16 cellular contexts compared by ENCODE assay signal in genomic region chr2:96195410-96196071, GRCh38. TPM values are rescaled to one million over a fixed set of nuclear protein-coding genes. Genes with fewer than 3 reads are reported as not detected.
A peak's percentile ranks its signal among the peaks of the same experiment; 100 is the strongest.
DNase-seq lines count a peak whose midpoint lies in the region; ATAC-seq and TF ChIP-seq lines count a peak whose summit lies in the region.
"Had no signal": no experiment of that assay in that cellular context is flagged by ENCODE, and none has a peak within 500 bp of the region (broad histone marks: within the 10 kb centered on the region; RNA-seq: fewer than 3 reads in every experiment).

No MANE protein-coding gene starts in this region.

- no peaks in the 10 kb centered on the region for H3K27me3 ChIP-seq in naive thymus-derived CD4-positive, alpha-beta T cell (ENCODE audit: control insufficient read depth in 2 of 2, insufficient read depth in 2 of 2, low read length in 2 of 2)
- no peaks in the 10 kb centered on the region for H3K27me3 ChIP-seq in adrenal gland
- H3K27me3 ChIP-seq: sigmoid colon had no signal

- H3K9me3 Mint-ChIP-seq in central memory CD8-positive, alpha-beta T cell = no peaks in the 10 kb centered on the region
- no peaks in the 10 kb centered on the region for H3K9me3 Mint-ChIP-seq in naive thymus-derived CD4-positive, alpha-beta T cell
- H3K9me3 Mint-ChIP-seq: activated naive CD4-positive, alpha-beta T cell treated with anti-CD3 and anti-CD28 coated beads for 36 hours; dendritic cell treated with granulocyte-macrophage colony-stimulating factor and Interleukin-4, amounts not matched to agents 40 ng/mL and 50 ng/mL, for 4 days had no signal

- intact Hi-C loops in naive thymus-derived CD4-positive, alpha-beta T cell (cut with micrococcal nuclease) = no loop called here
- intact Hi-C loops in adrenal gland (cut with DNase I) = no loop called here

- peaks cover 10% of the 10 kb centered on the region for H3K4me1 ChIP-seq in HEK293 (ENCODE audit: control insufficient read depth, insufficient read depth, low read length)
- H3K4me1 ChIP-seq in naive thymus-derived CD4-positive, alpha-beta T cell (ENCODE audit: control insufficient read depth in 2 of 2, insufficient read depth in 2 of 2, low read length in 2 of 2) = peaks cover 0 to under 1% of the 10 kb centered on the region in 2 donors
- H3K4me1 ChIP-seq in adrenal gland (replicated peaks in 1 of 2) = peaks cover 11 to 26% of the 10 kb centered on the region in 2 donors

- peak overlapping the region; percentile 36 for H3K27ac Mint-ChIP-seq in central memory CD8-positive, alpha-beta T cell (ENCODE audit: low read depth)
- H3K27ac Mint-ChIP-seq in naive thymus-derived CD4-positive, alpha-beta T cell = peak overlapping the region in 7 of 9 donors; percentile 19 to 81 (median 43)
- H3K27ac Mint-ChIP-seq: activated naive CD4-positive, alpha-beta T cell treated with anti-CD3 and anti-CD28 coated beads for 36 hours; dendritic cell treated with granulocyte-macrophage colony-stimulating factor and Interleukin-4, amounts not matched to agents 40 ng/mL and 50 ng/mL, for 4 days had no signal

- H3K4me3 ChIP-seq in HEK293 (ENCODE audit: low read depth, low read length) = no peak overlapping the region
- no peak overlapping the region for H3K4me3 ChIP-seq in naive thymus-derived CD4-positive, alpha-beta T cell (ENCODE audit: low read length)
- H3K4me3 ChIP-seq in adrenal gland = no peak overlapping the region
- H3K4me3 ChIP-seq: sigmoid colon had no signal

- H3K27ac ChIP-seq in HEK293 (ENCODE audit: extremely low read depth, low read depth, low read length) (no peak overlapping the region), adrenal gland (no peak overlapping the region)
- no peak overlapping the region for H3K27ac ChIP-seq in naive thymus-derived CD4-positive, alpha-beta T cell (ENCODE audit: low read depth, low read length)
- H3K27ac ChIP-seq: sigmoid colon had no signal

- H3K27me3 Mint-ChIP-seq in central memory CD8-positive, alpha-beta T cell = no peaks in the 10 kb centered on the region
- no peaks in the 10 kb centered on the region for H3K27me3 Mint-ChIP-seq in naive thymus-derived CD4-positive, alpha-beta T cell
- H3K27me3 Mint-ChIP-seq: dendritic cell treated with granulocyte-macrophage colony-stimulating factor and Interleukin-4, amounts not matched to agents 40 ng/mL and 50 ng/mL, for 4 days had no signal

- TF ChIP-seq POLR2A in adrenal gland (IDR thresholded peaks at IDR 0.05) = no peak

- TF ChIP-seq CTCF in HEK293 (tag by site-specific recombination; IDR thresholded peaks at IDR 0.05) (no peak), adrenal gland (IDR thresholded peaks at IDR 0.05) (no peak)

- no peak for ATAC-seq in central memory CD8-positive, alpha-beta T cell (replicated peaks; ENCODE audit: extremely low read depth, poor library complexity, severe bottlenecking)
- no peak for ATAC-seq in naive thymus-derived CD4-positive, alpha-beta T cell

- H3K4me1 Mint-ChIP-seq in central memory CD8-positive, alpha-beta T cell = peaks cover 44% of the 10 kb centered on the region
- peaks cover 26 to 51% (median 39%) of the 10 kb centered on the region in 7 donors for H3K4me1 Mint-ChIP-seq in naive thymus-derived CD4-positive, alpha-beta T cell

- peaks cover 44% of the 10 kb centered on the region for H3K36me3 Mint-ChIP-seq in central memory CD8-positive, alpha-beta T cell (ENCODE audit: insufficient read depth)
- H3K36me3 Mint-ChIP-seq in naive thymus-derived CD4-positive, alpha-beta T cell = peaks cover 9 to 47% (median 24%) of the 10 kb centered on the region in 5 donors

- DNase-seq in AG20443 (ENCODE audit: low spot score) = peak; percentile 37
- DNase-seq in central memory CD8-positive, alpha-beta T cell (ENCODE audit: low spot score in 2 of 2) = no peak
- no peak for DNase-seq in naive thymus-derived CD4-positive, alpha-beta T cell
- no peak for DNase-seq in SW480 (ENCODE audit: low spot score)
- no peak for DNase-seq in DMS79 treated with DMSO at 0.1 percent for 48 hours (lab: John Stamatoyannopoulos, UW)
- no peak for DNase-seq in adrenal gland
- DNase-seq in HK-2 (ENCODE audit: unreplicated experiment) = no peak
- DNase-seq: activated CD4-positive, alpha-beta T cell treated with anti-CD3 and anti-CD28 coated beads, Interleukin-2, amount 50 U/mL, for 1 hour; activated naive CD4-positive, alpha-beta T cell treated with anti-CD3 and anti-CD28 coated beads for 36 hours; MV-4-11; NCI-H2227 treated with DMSO at 0.1 percent for 48 hours; sigmoid colon had no signal

- H3K36me3 ChIP-seq in HEK293 (ENCODE audit: control insufficient read depth in 2 of 2, insufficient read depth in 1 of 2, low read length in 2 of 2) (peaks cover 36 to 50% of the 10 kb centered on the region in 2 experiments), adrenal gland (replicated peaks in 1 of 2) (peaks cover 0 to 45% of the 10 kb centered on the region in 2 donors)
- peaks cover 18 to 53% (median 37%) of the 10 kb centered on the region in 3 experiments for H3K36me3 ChIP-seq in naive thymus-derived CD4-positive, alpha-beta T cell (ENCODE audit: control insufficient read depth in 2 of 3, insufficient read depth in 3 of 3, low read length in 3 of 3)

- WGBS in adrenal gland, 4 donors = 77 to 86% (median 81%) methylated on average over 11 of the region's 11 CpGs

- H3K9me3 ChIP-seq in HEK293 (ENCODE audit: control insufficient read depth, insufficient read depth, low read depth, low read length) (no peaks in the 10 kb centered on the region), adrenal gland (replicated peaks in 1 of 3) (no peaks in the 10 kb centered on the region)
- no peaks in the 10 kb centered on the region for H3K9me3 ChIP-seq in naive thymus-derived CD4-positive, alpha-beta T cell (ENCODE audit: control insufficient read depth in 2 of 3, low read length in 3 of 3)
- H3K9me3 ChIP-seq: sigmoid colon had no signal

- POLR2A ChIA-PET in HEK293 (lab: Yijun Ruan, JAX) = interaction anchor here (1.0 kb wide), 1 partner anchor 13 kb away, joined by 4 read pairs; the partner anchor contains the start of gene STARD7
- POLR2A ChIA-PET in naive thymus-derived CD4-positive, alpha-beta T cell (lab: Charles Lee) = interaction anchor here (0.9 kb wide), 1 partner anchor 29 kb away, joined by 3 read pairs; no protein-coding TSS in a partner anchor

- H3K4me3 Mint-ChIP-seq in central memory CD8-positive, alpha-beta T cell = no peak overlapping the region
- H3K4me3 Mint-ChIP-seq in naive thymus-derived CD4-positive, alpha-beta T cell = peak overlapping the region in 1 of 10 donors; percentile 45
- H3K4me3 Mint-ChIP-seq: activated naive CD4-positive, alpha-beta T cell treated with anti-CD3 and anti-CD28 coated beads for 36 hours; dendritic cell treated with granulocyte-macrophage colony-stimulating factor and Interleukin-4, amounts not matched to agents 40 ng/mL and 50 ng/mL, for 4 days had no signal

- CTCF ChIA-PET in HEK293 (lab: Yijun Ruan, JAX) = interaction anchor here (2.4 kb wide), 1 partner anchor 21 kb away, joined by 10 read pairs; no protein-coding TSS in a partner anchor
- CTCF ChIA-PET in naive thymus-derived CD4-positive, alpha-beta T cell (lab: Charles Lee) = interaction anchor here (0.7 kb wide), 1 partner anchor 57 kb away, joined by 3 read pairs; the partner anchor contains the start of gene ASTL

TF ChIP-seq in HEK293, 187 proteins besides CTCF, POLR2A, EP300 and RAD21:
- peak; percentile 47; the same call in 1 of the 2 replicates for TF ChIP-seq KLF1 (tag by site-specific recombination; IDR thresholded peaks at IDR 0.05)
- TF ChIP-seq ZSCAN5A (tag by site-specific recombination; IDR thresholded peaks at IDR 0.05) = no peak

RNA-seq across cellular contexts. Expression of gene STARD7, which starts 13.1 kb away (rescaled TPM):
- total RNA-seq in naive thymus-derived CD4-positive, alpha-beta T cell = 100 to 1,000 TPM in 1 of 5 experiments, 10 to 100 TPM in 4; 56.5 to 133 (median 74.2) TPM
- 100 to 1,000 TPM; 106 to 120 TPM for polyA plus RNA-seq in naive thymus-derived CD4-positive, alpha-beta T cell
- total RNA-seq in adrenal gland = 100 to 1,000 TPM; 145 to 209 (median 166) TPM
- 100 to 1,000 TPM in 1 of 3 donors, 10 to 100 TPM in 2; 37.8 to 129 (median 45.9) TPM for polyA plus RNA-seq in adrenal gland

RNA-seq across cellular contexts. Expression of gene DUSP2, which starts 50.3 kb away (rescaled TPM):
- total RNA-seq in naive thymus-derived CD4-positive, alpha-beta T cell = 100 to 1,000 TPM in 2 of 5 experiments, 10 to 100 TPM in 3; 22.1 to 255 (median 50.3) TPM
- 10 to 100 TPM; 21.0 to 25.6 TPM for polyA plus RNA-seq in naive thymus-derived CD4-positive, alpha-beta T cell
- 1 to 10 TPM in 7 of 8 donors, under 1 TPM in 1; 0.97 to 4.7 (median 2.3) TPM for total RNA-seq in adrenal gland
- 1 to 10 TPM in 2 of 3 donors, under 1 TPM in 1; 0.48 to 2.4 (median 1.9) TPM for polyA plus RNA-seq in adrenal gland

RNA-seq across cellular contexts. Expression of gene ASTL, which starts 57.2 kb away (rescaled TPM):
- total RNA-seq in naive thymus-derived CD4-positive, alpha-beta T cell = 1 to 10 TPM in 2 of 5 experiments, under 1 TPM in 3; 0.65 to 7.5 (median 0.86) TPM
- under 1 TPM in 1 of 2 donors, not detected in 1; 0.19 TPM for polyA plus RNA-seq in naive thymus-derived CD4-positive, alpha-beta T cell
- total RNA-seq in adrenal gland = not detected
- polyA plus RNA-seq in adrenal gland = not detected
- total RNA-seq: sigmoid colon, temporal lobe had no signal
- polyA plus RNA-seq: keratinocyte had no signal

Comparison
In these comparisons a context has a peak if more than half of its experiments do, and no peak if none do; other contexts are left out.
1. RNA of gene DUSP2, which starts 50.3 kb away (total RNA-seq): 22.1 to 255 TPM in naive thymus-derived CD4-positive, alpha-beta T cell; 0.97 to 4.7 TPM in adrenal gland; every median in the first group is over 4 times any median in the second.